8 cellular contexts compared by ENCODE assay signal in the genomic region with DNA sequence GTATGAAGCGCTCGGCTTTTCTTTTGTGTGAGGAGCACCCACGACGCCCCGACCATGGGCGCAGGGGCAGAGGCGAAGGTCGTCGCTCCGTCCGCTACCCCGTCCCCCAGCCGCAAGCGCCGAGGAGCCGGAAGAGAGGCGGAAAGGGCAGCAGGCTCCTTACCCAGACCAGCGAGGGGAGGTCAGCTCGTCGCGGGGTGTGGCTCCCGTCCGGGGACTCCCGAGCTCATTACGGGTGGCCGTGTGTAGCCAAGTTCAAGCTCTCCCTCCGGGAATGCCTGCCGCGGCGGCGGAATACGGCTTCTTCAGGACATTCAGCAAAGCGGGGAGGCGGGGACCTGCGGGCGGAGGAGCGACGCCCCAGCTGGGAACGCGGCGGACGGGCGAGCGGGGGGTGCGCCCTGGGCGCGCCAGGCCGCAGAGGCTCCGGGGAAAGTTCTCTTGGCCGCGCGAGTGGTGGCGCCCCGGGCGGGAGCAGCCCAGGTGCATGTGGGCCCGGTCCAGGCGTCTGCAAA. TPM values are rescaled to one million over a fixed set of nuclear protein-coding genes. Genes with fewer than 3 reads are reported as not detected.
DNase-seq lines count a peak whose midpoint lies in the region; ATAC-seq lines count a peak whose summit lies in the region.

No MANE protein-coding gene starts in this region.

- in situ Hi-C loops in HAP-1 (cut with MboI; ENCODE audit: low sequenced_read_pairs) = loop anchor here (25.0 kb wide), 1 partner anchor 207 kb away; no protein-coding TSS in a partner anchor

- intact Hi-C loops in left ventricle myocardium superior (cut with micrococcal nuclease) = loop anchor here (5.0 to 10.0 kb wide), 2 partner anchors 215 to 242 kb away; no protein-coding TSS in a partner anchor

- no peaks in the 10 kb centered on the region; the same call in 1 of the 2 replicates for H3K4me1 ChIP-seq in HAP-1

- peaks cover 12% of the 10 kb centered on the region for H3K4me1 Mint-ChIP-seq in activated T-cell treated with anti-CD3 and anti-CD28 coated beads, Interleukin-2, amount 50 U/mL, for 4 hours (ENCODE audit: low read depth)
- H3K4me1 Mint-ChIP-seq in activated naive CD8-positive, alpha-beta T cell treated with anti-CD3 and anti-CD28 coated beads, Interleukin-2, amount 50 U/mL, for 24 hours = peaks cover 10% of the 10 kb centered on the region

- H3K36me3 ChIP-seq in HAP-1 (replicated peaks) = no peaks in the 10 kb centered on the region

- no peaks in the 10 kb centered on the region for H3K9me3 Mint-ChIP-seq in activated T-cell treated with anti-CD3 and anti-CD28 coated beads, Interleukin-2, amount 50 U/mL, for 4 hours
- H3K9me3 Mint-ChIP-seq in activated naive CD8-positive, alpha-beta T cell treated with anti-CD3 and anti-CD28 coated beads, Interleukin-2, amount 50 U/mL, for 24 hours = no peaks in the 10 kb centered on the region

- H3K4me3 Mint-ChIP-seq in activated T-cell treated with anti-CD3 and anti-CD28 coated beads, Interleukin-2, amount 50 U/mL, for 4 hours = peak overlapping the region; percentile 69
- peak overlapping the region; percentile 57 for H3K4me3 Mint-ChIP-seq in activated naive CD8-positive, alpha-beta T cell treated with anti-CD3 and anti-CD28 coated beads, Interleukin-2, amount 50 U/mL, for 24 hours

- no peaks in the 10 kb centered on the region for H3K36me3 Mint-ChIP-seq in activated T-cell treated with anti-CD3 and anti-CD28 coated beads, Interleukin-2, amount 50 U/mL, for 4 hours (ENCODE audit: insufficient read depth)
- no peaks in the 10 kb centered on the region for H3K36me3 Mint-ChIP-seq in activated naive CD8-positive, alpha-beta T cell treated with anti-CD3 and anti-CD28 coated beads, Interleukin-2, amount 50 U/mL, for 24 hours (ENCODE audit: low read depth)

- no peak for DNase-seq in activated T-cell treated with anti-CD3 and anti-CD28 coated beads, Interleukin-2, amount 50 U/mL, for 4 hours
- DNase-seq in activated T-cell treated with anti-CD3 and anti-CD28 coated beads for 4 hours = no peak
- DNase-seq in HAP-1 (ENCODE audit: low spot score in 2 of 2) = peak; percentile 4 to 49
- peak; percentile 4 to 7 for DNase-seq in Kasumi-1 (lab: John Stamatoyannopoulos, UW)
- DNase-seq in activated naive CD8-positive, alpha-beta T cell treated with anti-CD3 and anti-CD28 coated beads, Interleukin-2, amount 50 U/mL, for 24 hours = peak; percentile 5
- DNase-seq in left ventricle myocardium superior = peak; percentile 84
- peak; percentile 11 for DNase-seq in putamen (ENCODE audit: low spot score)
- no peak for DNase-seq in stimulated activated CD4-positive, alpha-beta T cell treated with anti-CD3 and anti-CD28 coated beads, Interleukin-4, amount 100 ng/mL, for 1 hour

- H3K9me3 ChIP-seq in HAP-1 = no peaks in the 10 kb centered on the region

- peak; percentile 16 to 29 for ATAC-seq in activated T-cell treated with anti-CD3 and anti-CD28 coated beads, Interleukin-2, amount 50 U/mL, for 4 hours
- peak; percentile 11 for ATAC-seq in activated naive CD8-positive, alpha-beta T cell treated with anti-CD3 and anti-CD28 coated beads, Interleukin-2, amount 50 U/mL, for 24 hours
- ATAC-seq in left ventricle myocardium superior = peak; percentile 86

- H3K4me3 ChIP-seq in HAP-1 = peak overlapping the region; percentile 51

- H3K27me3 Mint-ChIP-seq in activated T-cell treated with anti-CD3 and anti-CD28 coated beads, Interleukin-2, amount 50 U/mL, for 4 hours (ENCODE audit: low read depth) = peaks cover 56% of the 10 kb centered on the region
- peaks cover 61% of the 10 kb centered on the region for H3K27me3 Mint-ChIP-seq in activated naive CD8-positive, alpha-beta T cell treated with anti-CD3 and anti-CD28 coated beads, Interleukin-2, amount 50 U/mL, for 24 hours

- peaks cover 46% of the 10 kb centered on the region for H3K27me3 ChIP-seq in HAP-1 (ENCODE audit: low read depth)

- no peak overlapping the region for H3K27ac Mint-ChIP-seq in activated naive CD8-positive, alpha-beta T cell treated with anti-CD3 and anti-CD28 coated beads, Interleukin-2, amount 50 U/mL, for 24 hours

RNA-seq across cellular contexts. Expression of a gene that starts 0.6 kb away (rescaled TPM):
- under 1 TPM; 0.10 to 0.35 (median 0.16) TPM for total RNA-seq in activated T-cell treated with anti-CD3 and anti-CD28 coated beads, Interleukin-2, amount 50 U/mL, for 4 hours
- 18.6 TPM for total RNA-seq in left ventricle myocardium superior

Comparison
In these comparisons a context has a peak if more than half of its experiments do, and no peak if none do; other contexts are left out.
1. ATAC-seq: peak in every context shown above with its lines; median percentile 86 in left ventricle myocardium superior; 22 in activated T-cell treated with anti-CD3 and anti-CD28 coated beads, Interleukin-2, amount 50 U/mL, for 4 hours; 11 in activated naive CD8-positive, alpha-beta T cell treated with anti-CD3 and anti-CD28 coated beads, Interleukin-2, amount 50 U/mL, for 24 hours.
2. DNase-seq: peak in HAP-1 (2 of 2), Kasumi-1 (2 of 2), activated naive CD8-positive, alpha-beta T cell treated with anti-CD3 and anti-CD28 coated beads, Interleukin-2, amount 50 U/mL, for 24 hours (single experiment), left ventricle myocardium superior (single experiment) and putamen (single experiment); none in activated T-cell treated with anti-CD3 and anti-CD28 coated beads, Interleukin-2, amount 50 U/mL, for 4 hours (single experiment), activated T-cell treated with anti-CD3 and anti-CD28 coated beads for 4 hours (single experiment) and stimulated activated CD4-positive, alpha-beta T cell treated with anti-CD3 and anti-CD28 coated beads, Interleukin-4, amount 100 ng/mL, for 1 hour (single experiment).
3. RNA of a gene that starts 0.6 kb away (total RNA-seq): 18.6 TPM in left ventricle myocardium superior (single experiment); 0.10 to 0.35 TPM in activated T-cell treated with anti-CD3 and anti-CD28 coated beads, Interleukin-2, amount 50 U/mL, for 4 hours; every median in the first group is over 10 times any median in the second.